Comparison of ENCODE assay signal across 9 cellular contexts in the genomic region with DNA sequence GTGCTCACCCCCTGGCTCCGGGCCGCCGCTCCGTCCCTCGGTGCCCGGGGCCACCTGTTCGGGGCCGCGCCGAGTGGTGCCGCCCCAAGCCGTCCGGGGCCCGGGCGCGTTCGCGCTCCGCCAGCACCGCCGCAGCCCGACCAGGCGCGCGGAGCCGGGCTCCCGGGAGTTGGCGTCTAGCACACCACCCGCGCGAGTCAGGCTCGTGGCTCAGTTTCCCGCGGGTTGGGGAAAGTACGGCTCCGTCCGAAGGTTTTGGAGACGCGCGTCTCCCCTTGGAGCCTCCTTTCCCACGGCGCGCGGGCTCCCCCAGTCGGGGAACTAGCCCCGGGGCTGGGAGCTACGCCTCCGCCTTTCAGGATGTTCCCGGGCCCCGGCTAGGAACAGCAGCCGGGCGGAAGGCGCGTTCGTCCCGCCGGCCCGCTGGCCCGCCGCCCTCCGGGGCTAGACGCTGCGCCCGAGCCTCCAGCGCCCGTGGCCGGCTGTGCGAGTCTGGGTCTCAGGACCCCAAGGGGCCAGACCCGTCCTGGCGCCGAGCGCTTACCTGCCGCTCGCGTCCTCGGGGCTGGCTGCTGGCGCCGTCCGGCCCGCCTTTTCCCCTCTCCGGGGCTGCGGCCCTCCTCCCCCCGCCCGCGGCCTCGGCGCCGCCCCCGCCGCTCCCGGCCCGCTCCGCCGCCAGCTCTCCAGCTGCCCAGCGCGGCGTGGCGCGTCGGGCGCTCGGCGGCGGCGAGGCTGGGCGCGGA. TPM values are rescaled to one million over a fixed set of nuclear protein-coding genes. Genes with fewer than 3 reads are reported as not detected.
DNase-seq lines count a peak whose midpoint lies in the region; ATAC-seq and TF ChIP-seq lines count a peak whose summit lies in the region.
"Had no signal": no experiment of that assay in that cellular context is flagged by ENCODE, and none has a peak within 500 bp of the region (broad histone marks: within the 10 kb centered on the region; RNA-seq: fewer than 3 reads in every experiment).

A gene with protein sequence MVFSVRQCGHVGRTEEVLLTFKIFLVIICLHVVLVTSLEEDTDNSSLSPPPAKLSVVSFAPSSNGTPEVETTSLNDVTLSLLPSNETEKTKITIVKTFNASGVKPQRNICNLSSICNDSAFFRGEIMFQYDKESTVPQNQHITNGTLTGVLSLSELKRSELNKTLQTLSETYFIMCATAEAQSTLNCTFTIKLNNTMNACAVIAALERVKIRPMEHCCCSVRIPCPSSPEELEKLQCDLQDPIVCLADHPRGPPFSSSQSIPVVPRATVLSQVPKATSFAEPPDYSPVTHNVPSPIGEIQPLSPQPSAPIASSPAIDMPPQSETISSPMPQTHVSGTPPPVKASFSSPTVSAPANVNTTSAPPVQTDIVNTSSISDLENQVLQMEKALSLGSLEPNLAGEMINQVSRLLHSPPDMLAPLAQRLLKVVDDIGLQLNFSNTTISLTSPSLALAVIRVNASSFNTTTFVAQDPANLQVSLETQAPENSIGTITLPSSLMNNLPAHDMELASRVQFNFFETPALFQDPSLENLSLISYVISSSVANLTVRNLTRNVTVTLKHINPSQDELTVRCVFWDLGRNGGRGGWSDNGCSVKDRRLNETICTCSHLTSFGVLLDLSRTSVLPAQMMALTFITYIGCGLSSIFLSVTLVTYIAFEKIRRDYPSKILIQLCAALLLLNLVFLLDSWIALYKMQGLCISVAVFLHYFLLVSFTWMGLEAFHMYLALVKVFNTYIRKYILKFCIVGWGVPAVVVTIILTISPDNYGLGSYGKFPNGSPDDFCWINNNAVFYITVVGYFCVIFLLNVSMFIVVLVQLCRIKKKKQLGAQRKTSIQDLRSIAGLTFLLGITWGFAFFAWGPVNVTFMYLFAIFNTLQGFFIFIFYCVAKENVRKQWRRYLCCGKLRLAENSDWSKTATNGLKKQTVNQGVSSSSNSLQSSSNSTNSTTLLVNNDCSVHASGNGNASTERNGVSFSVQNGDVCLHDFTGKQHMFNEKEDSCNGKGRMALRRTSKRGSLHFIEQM (minus strand): TSS at position 571 of the 743 bp plus-strand sequence. CDS start 53,634 bp downstream, outside the sequence.

- TF ChIP-seq POLR2A in body of pancreas (IDR thresholded peaks at IDR 0.05) (no peak), thyroid gland (IDR thresholded peaks at IDR 0.05) (no peak)

- 0% methylated on average over 39 of the region's 107 CpGs; no CpG with 5 or more reads in 1 of the 2 donors for WGBS in body of pancreas, 2 donors
- WGBS in thyroid gland, 2 donors, result 0% methylated on average over 8 of the region's 107 CpGs; no CpG with 5 or more reads in 1 of the 2 donors

- intact Hi-C loops in body of pancreas (cut with DNase I), result no loop called here
- intact Hi-C loops in left colon (cut with DNase I, micrococcal nuclease), result no loop called here
- intact Hi-C loops in thyroid gland (cut with DNase I), result no loop called here

- H3K27ac ChIP-seq in body of pancreas (peak within 1 kb of the TSS in 1 of 4 donors; percentile 2), thyroid gland (no peak within 1 kb of the TSS)

- ATAC-seq in body of pancreas (peak; percentile 72), left colon (peak; percentile 61)

- H3K4me1 ChIP-seq in body of pancreas (peaks cover 6% of the 10 kb centered on the region), thyroid gland (no peaks in the 10 kb centered on the region)

- peak; percentile 11 for DNase-seq in NCI-H510A (lab: John Stamatoyannopoulos, UW)
- no peak for DNase-seq in NCI-H510A treated with DMSO at 0.1 percent for 48 hours (lab: John Stamatoyannopoulos, UW)
- peak; percentile 30 to 50 (median 38) for DNase-seq in body of pancreas
- DNase-seq in left colon, result peak in 1 of 2 donors; percentile 39
- peak; percentile 36 to 40 for DNase-seq in thyroid gland
- DNase-seq in NCI-H2029 (lab: John Stamatoyannopoulos, UW), result no peak
- DNase-seq in HFFc6, result no peak
- DNase-seq in NCI-H1930 (lab: John Stamatoyannopoulos, UW), result no peak
- DNase-seq: DND-41 had no signal

- H3K27me3 ChIP-seq in body of pancreas, result no peaks in the 10 kb centered on the region
- H3K27me3 ChIP-seq in thyroid gland, result no peaks in the 10 kb centered on the region

- no peaks in the 10 kb centered on the region for H3K4me1 Mint-ChIP-seq in HFFc6 (ENCODE audit: low read depth)

- no peak within 1 kb of the TSS for H3K27ac Mint-ChIP-seq in HFFc6

- no peaks in the 10 kb centered on the region for H3K9me3 Mint-ChIP-seq in HFFc6

- H3K9me3 ChIP-seq in body of pancreas (no peaks in the 10 kb centered on the region), thyroid gland (no peaks in the 10 kb centered on the region)

- no peak within 1 kb of the TSS for H3K4me3 Mint-ChIP-seq in HFFc6

- peaks cover 11% of the 10 kb centered on the region for H3K27me3 Mint-ChIP-seq in HFFc6 (ENCODE audit: insufficient read depth)

- TF ChIP-seq CTCF in body of pancreas (IDR thresholded peaks at IDR 0.05) (peak in 1 of 7 experiments; percentile 29), thyroid gland (IDR thresholded peaks at IDR 0.05) (no peak), HFFc6 (IDR thresholded peaks at IDR 0.05) (no peak)

- no peaks in the 10 kb centered on the region for H3K36me3 ChIP-seq in body of pancreas (replicated peaks in 1 of 2; ENCODE audit: insufficient read depth in 1 of 2, low read depth in 2 of 2)
- no peaks in the 10 kb centered on the region for H3K36me3 ChIP-seq in thyroid gland

- no peaks in the 10 kb centered on the region for H3K36me3 Mint-ChIP-seq in HFFc6 (ENCODE audit: low read depth)

- H3K4me3 ChIP-seq in body of pancreas (no peak within 1 kb of the TSS), thyroid gland (replicated peaks in 1 of 3) (peak within 1 kb of the TSS in 1 of 3 donors; percentile 46)

RNA-seq across cellular contexts. Expression of the gene that starts here (rescaled TPM):
- 1 to 10 TPM in 1 of 2 donors, under 1 TPM in 1; 0.66 to 1.0 TPM for total RNA-seq in body of pancreas
- under 1 TPM; 0.34 to 0.45 TPM for total RNA-seq in left colon
- total RNA-seq in thyroid gland, result 1 to 10 TPM; 1.8 to 4.3 (median 3.2) TPM
- not detected for total RNA-seq in HFFc6 (2021; fragmentation: NEBNext Ultra II Directional; extraction: Animal tissue kit (Norgen Biotek cat#: 25700))

Comparison
In these comparisons a context has a peak if more than half of its experiments do, and no peak if none do; other contexts are left out.
1. DNase-seq: peak in NCI-H510A (single experiment), body of pancreas (4 of 4) and thyroid gland (2 of 2); none in NCI-H510A treated with DMSO at 0.1 percent for 48 hours (single experiment), NCI-H2029 (single experiment), HFFc6 (single experiment) and NCI-H1930 (0 of 2).
2. Peak in ATAC-seq in left colon; RNA of the gene not detected or under 1 TPM.